In genomic region chr2:78707776-78708386, GRCh38 we compare ENCODE assay signal across 19 cellular contexts.
"Had no signal": no experiment of that assay in that cellular context is flagged by ENCODE, and none has a peak within 500 bp of the region (broad histone marks: within the 10 kb centered on the region; RNA-seq: fewer than 3 reads in every experiment).

No MANE protein-coding gene starts in this region.

- ATAC-seq: activated CD8-positive, alpha-beta T cell treated with anti-CD3 and anti-CD28 coated beads for 36 hours; activated T-helper 17 cell treated with anti-CD3 and anti-CD28 coated beads, Interleukin-2, amount 50 U/mL, for 72 hours; effector memory CD8-positive, alpha-beta T cell; natural killer cell; pancreas; upper lobe of right lung had no signal

- H3K27me3 ChIP-seq: esophagus squamous epithelium, pancreas, sigmoid colon, spleen, upper lobe of right lung had no signal

- H3K36me3 ChIP-seq: esophagus squamous epithelium, pancreas, sigmoid colon, spleen, upper lobe of right lung had no signal

- H3K27me3 Mint-ChIP-seq: activated CD8-positive, alpha-beta T cell treated with anti-CD3 and anti-CD28 coated beads for 36 hours; activated naive CD8-positive, alpha-beta T cell treated with anti-CD3 and anti-CD28 coated beads, Interleukin-2, amount 10 ng/mL, durations not matched to agents 7 days and 5 days; activated T-helper 17 cell treated with anti-CD3 and anti-CD28 coated beads, Interleukin-2, amount 50 U/mL, for 72 hours; effector memory CD8-positive, alpha-beta T cell; memory B cell had no signal

- H3K36me3 Mint-ChIP-seq: activated naive CD8-positive, alpha-beta T cell treated with anti-CD3 and anti-CD28 coated beads, Interleukin-2, amount 10 ng/mL, durations not matched to agents 7 days and 5 days; brain; memory B cell; natural killer cell had no signal

- H3K27ac Mint-ChIP-seq: activated CD8-positive, alpha-beta T cell treated with anti-CD3 and anti-CD28 coated beads for 36 hours; activated naive CD8-positive, alpha-beta T cell treated with anti-CD3 and anti-CD28 coated beads, Interleukin-2, amount 10 ng/mL, durations not matched to agents 7 days and 5 days; activated T-helper 17 cell treated with anti-CD3 and anti-CD28 coated beads, Interleukin-2, amount 50 U/mL, for 72 hours; brain; effector memory CD8-positive, alpha-beta T cell; memory B cell; natural killer cell had no signal

- H3K4me3 Mint-ChIP-seq: activated CD8-positive, alpha-beta T cell treated with anti-CD3 and anti-CD28 coated beads for 36 hours; activated naive CD8-positive, alpha-beta T cell treated with anti-CD3 and anti-CD28 coated beads, Interleukin-2, amount 10 ng/mL, durations not matched to agents 7 days and 5 days; activated T-helper 17 cell treated with anti-CD3 and anti-CD28 coated beads, Interleukin-2, amount 50 U/mL, for 72 hours; brain; effector memory CD8-positive, alpha-beta T cell; memory B cell; natural killer cell had no signal

- H3K27ac ChIP-seq: esophagus squamous epithelium, pancreas, sigmoid colon, spleen, upper lobe of right lung had no signal

- FAIRE-seq: pancreas had no signal

- H3K4me1 Mint-ChIP-seq: activated naive CD8-positive, alpha-beta T cell treated with anti-CD3 and anti-CD28 coated beads, Interleukin-2, amount 10 ng/mL, durations not matched to agents 7 days and 5 days; activated T-helper 17 cell treated with anti-CD3 and anti-CD28 coated beads, Interleukin-2, amount 50 U/mL, for 72 hours; memory B cell; natural killer cell had no signal

- H3K9me3 Mint-ChIP-seq: activated naive CD8-positive, alpha-beta T cell treated with anti-CD3 and anti-CD28 coated beads, Interleukin-2, amount 10 ng/mL, durations not matched to agents 7 days and 5 days; effector memory CD8-positive, alpha-beta T cell had no signal

- H3K9me3 ChIP-seq: esophagus squamous epithelium, pancreas, sigmoid colon, upper lobe of right lung had no signal

- H3K4me3 ChIP-seq: esophagus squamous epithelium, pancreas, sigmoid colon, spleen, upper lobe of right lung had no signal

- DNase-seq: activated CD4-positive, alpha-beta T cell treated with anti-CD3 and anti-CD28 coated beads for 48 hours; activated CD4-positive, CD25-positive, alpha-beta regulatory T cell; activated CD8-positive, alpha-beta T cell treated with anti-CD3 and anti-CD28 coated beads for 36 hours; activated naive CD4-positive, alpha-beta T cell treated with Interleukin-2 at 50 U/mL for 16 hours; activated naive CD8-positive, alpha-beta T cell treated with anti-CD3 and anti-CD28 coated beads, Interleukin-2, amount 10 ng/mL, durations not matched to agents 7 days and 5 days; activated T-cell treated with anti-CD3 and anti-CD28 coated beads, Interleukin-2, amount 50 U/mL, for 1 hour; anterior cingulate cortex; caudate nucleus; effector memory CD8-positive, alpha-beta T cell; esophagus squamous epithelium; natural killer cell; pancreas; sigmoid colon; spleen; stimulated activated naive CD4-positive, alpha-beta T cell; upper lobe of right lung had no signal
